In genomic region chr6:15642276-15642675, GRCh38 we compare ENCODE assay signal across 12 cellular contexts. TPM values are rescaled to one million over a fixed set of nuclear protein-coding genes. Genes with fewer than 3 reads are reported as not detected.
DNase-seq lines count a peak whose midpoint lies in the region; ATAC-seq, FAIRE-seq and TF ChIP-seq lines count a peak whose summit lies in the region.
"Had no signal": no experiment of that assay in that cellular context is flagged by ENCODE, and none has a peak within 500 bp of the region (broad histone marks: within the 10 kb centered on the region; RNA-seq: fewer than 3 reads in every experiment).

No MANE protein-coding gene starts in this region.

- CTCF ChIA-PET in GM12878 (lab: Yijun Ruan, JAX): interaction anchor here (1.3 kb wide), 1 partner anchor 13 kb away, joined by 3 read pairs; no protein-coding TSS in a partner anchor

- TF ChIP-seq EP300 in GM12878 (IDR thresholded peaks at IDR 0.05; ENCODE audit: borderline replicate concordance in 1 of 2, control insufficient read depth in 1 of 2, low read depth in 2 of 2, low read length in 2 of 2): no peak

- WGBS in GM12878 (ENCODE audit: insufficient coverage, insufficient replicate concordance, low lambda C conversion rate, missing lambda C conversion rate): 51% methylated on average over 3 of the region's 4 CpGs
- WGBS in liver: 86% methylated on average over 4 of the region's 4 CpGs

- no peak overlapping the region for H3K4me3 Mint-ChIP-seq in HFFc6
- H3K4me3 Mint-ChIP-seq: activated CD4-positive, alpha-beta T cell treated with anti-CD3 and anti-CD28 coated beads, Interleukin-2, amount 10 ng/mL, durations not matched to agents 24 days and 14 days; activated naive CD4-positive, alpha-beta T cell treated with anti-CD3 and anti-CD28 coated beads, Interleukin-2, amount 50 U/mL, for 24 hours; IgD-negative memory B cell had no signal

- H3K27me3 ChIP-seq in GM12878 (replicated peaks in 1 of 2; ENCODE audit: control insufficient read depth in 2 of 2, insufficient read depth in 2 of 2, low read length in 1 of 2) (no peaks in the 10 kb centered on the region), liver (ENCODE audit: control insufficient read depth in 4 of 4, insufficient read depth in 4 of 4, low read length in 3 of 4) (no peaks in the 10 kb centered on the region)
- H3K27me3 ChIP-seq: SJSA1 had no signal

- H3K9ac ChIP-seq in GM12878 (ENCODE audit: control insufficient read depth, insufficient read depth, low read length): no peak overlapping the region
- no peak overlapping the region for H3K9ac ChIP-seq in liver (ENCODE audit: low read depth in 1 of 2, low read length in 2 of 2)

- no peak for FAIRE-seq in GM12878 (lab: Jason Lieb, UNC)

- no TSS peak for BruUV-seq in GM12878 (replicated peaks; lab: Mats Ljungman, UMichigan)

- H3K79me2 ChIP-seq in GM12878 (ENCODE audit: control insufficient read depth, insufficient read depth, low read length): no peaks in the 10 kb centered on the region; the same call in 1 of the 2 replicates

- H3K36me3 Mint-ChIP-seq in HFFc6 (ENCODE audit: low read depth): peaks cover 38% of the 10 kb centered on the region

- in situ Hi-C loops in GM12878 (cut with MboI): no loop called here

- H3K4me1 Mint-ChIP-seq in HFFc6 (ENCODE audit: low read depth): no peaks in the 10 kb centered on the region

- H3K4me3 ChIP-seq in GM12878 (no peak overlapping the region), liver (ENCODE audit: low read depth in 1 of 3, low read length in 3 of 3) (no peak overlapping the region)
- H3K4me3 ChIP-seq: SJSA1 had no signal

- H3K9me3 Mint-ChIP-seq in HFFc6: peaks cover 9% of the 10 kb centered on the region

- H3K27ac Mint-ChIP-seq in HFFc6: no peak overlapping the region
- H3K27ac Mint-ChIP-seq: activated CD4-positive, alpha-beta T cell treated with anti-CD3 and anti-CD28 coated beads, Interleukin-2, amount 10 ng/mL, durations not matched to agents 24 days and 14 days; activated naive CD4-positive, alpha-beta T cell treated with anti-CD3 and anti-CD28 coated beads, Interleukin-2, amount 50 U/mL, for 24 hours; IgD-negative memory B cell had no signal

- SMC1A ChIA-PET in GM12878 (lab: Charles Lee; ENCODE audit: uncharacterized antibody, unreplicated experiment): interaction anchor here (1.1 to 1.7 kb wide), 3 partner anchors 9 to 14 kb away, joined by 3 to 5 read pairs (median 5); no protein-coding TSS in a partner anchor

- POLR2A ChIA-PET in GM12878 (lab: Charles Lee): interaction anchor here (0.6 to 1.2 kb wide), 2 partner anchors 16 to 51 kb away, joined by 3 to 6 read pairs; no protein-coding TSS in a partner anchor

- TF ChIP-seq POLR2A in GM12878 (IDR thresholded peaks at IDR 0.05; ENCODE audit: low read depth, low read length): no peak

- no peaks in the 10 kb centered on the region for H4K20me1 ChIP-seq in GM12878 (ENCODE audit: control insufficient read depth, insufficient read depth)

- no peak overlapping the region for H3K27ac ChIP-seq in GM12878 (ENCODE audit: control insufficient read depth, insufficient read depth)
- no peak overlapping the region for H3K27ac ChIP-seq in liver (ENCODE audit: low read depth in 1 of 2, low read length in 2 of 2)
- H3K27ac ChIP-seq: SJSA1 had no signal

- H3K36me3 ChIP-seq in GM12878 (ENCODE audit: control insufficient read depth in 2 of 2, insufficient read depth in 2 of 2, low read length in 1 of 2) (peaks cover 0 to 6% of the 10 kb centered on the region in 2 experiments; a peak in 2 of 4 replicates), liver (ENCODE audit: control insufficient read depth in 4 of 4, insufficient read depth in 3 of 4, low read depth in 1 of 4, low read length in 3 of 4) (no peaks in the 10 kb centered on the region)

- H3K27me3 Mint-ChIP-seq in HFFc6 (ENCODE audit: insufficient read depth): no peaks in the 10 kb centered on the region; the same call in 1 of the 2 replicates
- H3K27me3 Mint-ChIP-seq: activated CD4-positive, alpha-beta T cell treated with anti-CD3 and anti-CD28 coated beads, Interleukin-2, amount 10 ng/mL, durations not matched to agents 24 days and 14 days; activated naive CD4-positive, alpha-beta T cell treated with anti-CD3 and anti-CD28 coated beads, Interleukin-2, amount 50 U/mL, for 24 hours; IgD-negative memory B cell had no signal

- TF ChIP-seq RAD21 in GM12878 (IDR thresholded peaks at IDR 0.05; ENCODE audit: insufficient read depth, low read depth, low read length) (no peak), liver (IDR thresholded peaks at IDR 0.05) (peak in 1 of 2 donors; percentile 26)

- H3K4me1 ChIP-seq in GM12878 (ENCODE audit: control insufficient read depth, insufficient read depth, low read length) (no peaks in the 10 kb centered on the region), liver (ENCODE audit: control insufficient read depth in 4 of 4, insufficient read depth in 4 of 4, low read length in 3 of 4) (no peaks in the 10 kb centered on the region)
- H3K4me1 ChIP-seq: SJSA1 had no signal

- H3K4me2 ChIP-seq in GM12878 (ENCODE audit: control insufficient read depth, insufficient read depth): no peak overlapping the region

- no peak overlapping the region for H2AFZ ChIP-seq in GM12878 (ENCODE audit: control insufficient read depth, low read depth, low read length)

- ATAC-seq in GM12878: no peak; the same call in 2 of the 3 replicates
- ATAC-seq in GM18519 (IDR thresholded peaks at IDR 0.05; ENCODE audit: low FRiP score, unreplicated experiment): no peak

- H3K9me3 ChIP-seq in GM12878 (replicated peaks; ENCODE audit: control insufficient read depth, insufficient read depth, low read length): peaks cover 11% of the 10 kb centered on the region
- H3K9me3 ChIP-seq in liver (ENCODE audit: control insufficient read depth in 4 of 4, low read length in 3 of 4): peaks cover 0 to 2% (median 0%) of the 10 kb centered on the region in 4 donors

- TF ChIP-seq CTCF in HFFc6 (IDR thresholded peaks at IDR 0.05) (peak; percentile 63), GM12878 (IDR thresholded peaks at IDR 0.05 in 2 of 3, conservative IDR thresholded peaks at IDR 0.05 in 1 of 3; ENCODE audit: control insufficient read depth in 2 of 3, extremely low read depth in 1 of 3, insufficient read depth in 1 of 3, low read depth in 3 of 3, low read length in 3 of 3) (peak in 2 of 3 experiments; percentile 26 to 34; a peak in 3 of 6 replicates), liver (IDR thresholded peaks at IDR 0.05; ENCODE audit: low read depth, low read length, missing input control) (peak; percentile 1)

- RAD21 ChIA-PET in GM12878 (lab: Charles Lee; ENCODE audit: unreplicated experiment): no interaction called here

- intact Hi-C loops in GM12878 (cut with micrococcal nuclease; ENCODE audit: unreplicated experiment): no loop called here

- DNase-seq in ELR (ENCODE audit: low read depth) (peak; percentile 29), HFFc6 (no peak), GM12878 (ENCODE audit: low read depth, low spot score) (no peak), COLO668 (lab: John Stamatoyannopoulos, UW; ENCODE audit: unreplicated experiment) (no peak), kidney tubule cell (ENCODE audit: low spot score) (no peak)
- DNase-seq: activated CD4-positive, alpha-beta T cell treated with anti-CD3 and anti-CD28 coated beads, Interleukin-2, amount 10 ng/mL, durations not matched to agents 24 days and 14 days; DMS79 treated with DMSO at 0.1 percent for 48 hours had no signal

TF ChIP-seq in GM12878, 131 proteins besides CTCF, POLR2A, EP300 and RAD21 (continues in another document):
- TF ChIP-seq SP1 (IDR thresholded peaks at IDR 0.05; ENCODE audit: low read depth, low read length): no peak
- no peak for TF ChIP-seq TAF1 (IDR thresholded peaks at IDR 0.05; ENCODE audit: borderline replicate concordance, low read depth, low read length)
- TF ChIP-seq ETV6 (conservative IDR thresholded peaks at IDR 0.05 in 1 of 2, IDR thresholded peaks at IDR 0.05 in 1 of 2; ENCODE audit: borderline replicate concordance in 1 of 2, low read depth in 1 of 2): no peak
- TF ChIP-seq IRF4 (IDR thresholded peaks at IDR 0.05; ENCODE audit: low read depth, low read length): no peak
- no peak for TF ChIP-seq NR2C1 (IDR thresholded peaks at IDR 0.05)
- TF ChIP-seq IKZF2 (IDR thresholded peaks at IDR 0.05): no peak

TF ChIP-seq in liver, 16 proteins besides CTCF, POLR2A, EP300 and RAD21 (continues in another document):
- TF ChIP-seq HNF4G (IDR thresholded peaks at IDR 0.05) (no peak), NR2F2 (IDR thresholded peaks at IDR 0.05) (no peak), YY1 (IDR thresholded peaks at IDR 0.05) (no peak)

RNA-seq across cellular contexts. Expression of gene DTNBP1, which starts 20.6 kb away (rescaled TPM):
- total RNA-seq in HFFc6 (2021; fragmentation: NEBNext Ultra II Directional; extraction: Animal tissue kit (Norgen Biotek cat#: 25700)): 10 to 100 TPM; 10.4 to 15.3 (median 13.9) TPM
- 9.8 and 14.1 TPM in 2 replicates for total RNA-seq in GM12878 (2013; cell fraction: nucleolus; rRNA removed)
- total RNA-seq in GM12878 (2014; rRNA removed) (7.5 and 8.1 TPM in 2 replicates), GM12878 (2014; rRNA removed; fragmentation: Illumina TruSeq; extraction: Trizol) (7.1 and 7.4 TPM in 2 replicates), GM12878 (2021) (19.0 and 20.0 TPM in 2 replicates), liver (1 to 10 TPM; 3.1 to 6.0 TPM)
- 12.6 TPM for polyA plus RNA-seq in GM12878 (2011; ENCODE audit: low read depth)
- polyA plus RNA-seq in GM12878 (2011; rRNA removed) (22.5 and 40.3 TPM in 2 replicates), GM12878 (2014; fragmentation: Illumina TruSeq; extraction: Trizol) (21.9 and 23.7 TPM in 2 replicates), GM12878 (2014; fragmentation: Nextera tagmentation; extraction: Ambion mirVana) (10 to 100 TPM; 10.9 to 20.2 TPM), GM12878 (2014; rRNA removed) (19.9 and 24.1 TPM in 2 replicates), GM12878 (2016; fragmentation: Nextera tagmentation; extraction: Ambion mirVana) (10 to 100 TPM; 26.4 to 28.0 TPM), liver (1 to 10 TPM; 3.7 to 5.0 TPM)
- polyA plus RNA-seq in GM12878 (2011; cell fraction: cytosol; rRNA removed): 46.3 and 49.1 TPM in 2 replicates
- polyA plus RNA-seq in GM12878 (2011; cell fraction: nucleus; rRNA removed): 24.9 and 29.5 TPM in 2 replicates
- polyA plus RNA-seq in GM12878 (2012): 15.8 and 15.9 TPM in 2 replicates
- 27.4 and 34.4 TPM in 2 replicates for polyA minus RNA-seq in GM12878 (2011; rRNA and poly(A)+ RNA removed)
- 7.9 and 16.5 TPM in 2 replicates for polyA minus RNA-seq in GM12878 (2011; cell fraction: cytosol; rRNA and poly(A)+ RNA removed)
- 10.0 and 14.9 TPM in 2 replicates for polyA minus RNA-seq in GM12878 (2011; cell fraction: nucleus; rRNA and poly(A)+ RNA removed)

Comparison
In these comparisons a context has a peak if more than half of its experiments do, and no peak if none do; other contexts are left out.
1. CTCF ChIP-seq: peak in every context shown above with its lines; median percentile 63 in HFFc6; 30 in GM12878; 1 in liver.